In genomic region chr21:42684109-42684916, GRCh38 we compare ENCODE assay signal across 10 cellular contexts. TPM values are rescaled to one million over a fixed set of nuclear protein-coding genes. Genes with fewer than 3 reads are reported as not detected.
A peak's percentile ranks its signal among the peaks of the same experiment; 100 is the strongest.
DNase-seq lines count a peak whose midpoint lies in the region; FAIRE-seq and TF ChIP-seq lines count a peak whose summit lies in the region.
"Had no signal": no experiment of that assay in that cellular context is flagged by ENCODE, and none has a peak within 500 bp of the region (broad histone marks: within the 10 kb centered on the region; RNA-seq: fewer than 3 reads in every experiment).

No MANE protein-coding gene starts in this region.

- H3K27ac ChIP-seq in small intestine (ENCODE audit: low read depth in 1 of 2, low read length in 1 of 2) (peak overlapping the region in 1 of 2 donors; percentile 71), mesendoderm (ENCODE audit: low read depth, low read length) (no peak overlapping the region)
- H3K27ac ChIP-seq: thoracic aorta had no signal

- peak overlapping the region; percentile 53 for H3K4me2 ChIP-seq in Loucy (ENCODE audit: low read depth, low read length, poor library complexity, severe bottlenecking)
- no peak overlapping the region for H3K4me2 ChIP-seq in mesendoderm (ENCODE audit: low read length)

- H4K20me1 ChIP-seq in Loucy (ENCODE audit: insufficient read depth, low read length, poor library complexity, severe bottlenecking): no peaks in the 10 kb centered on the region

- FAIRE-seq in small intestine (lab: Jason Lieb, UNC): no peak
- FAIRE-seq: TTC549 had no signal

- H3K9me3 ChIP-seq in Loucy (ENCODE audit: insufficient read depth, low read depth, low read length) (no peaks in the 10 kb centered on the region), small intestine (ENCODE audit: control insufficient read depth, low read depth) (no peaks in the 10 kb centered on the region)
- H3K9me3 ChIP-seq: thoracic aorta had no signal

- peak overlapping the region; percentile 35 for H3K9ac ChIP-seq in Loucy (ENCODE audit: low read depth, low read length, poor library complexity, severe bottlenecking)
- H3K9ac ChIP-seq in mesendoderm (ENCODE audit: low read length): no peak overlapping the region

- 60 to 75% (median 65%) methylated on average over 22 of the region's 22 CpGs for WGBS in small intestine, 3 donors
- no CpG with 5 or more reads among the region's 22 CpGs for WGBS in mesendoderm (ENCODE audit: extremely low coverage, insufficient coverage, low lambda C conversion rate)

- no peak overlapping the region for H2AFZ ChIP-seq in Loucy (ENCODE audit: low read length)

- H3K9me2 ChIP-seq in Loucy (replicated peaks; ENCODE audit: low read depth, low read length): no peaks in the 10 kb centered on the region

- H3K18ac ChIP-seq in mesendoderm (ENCODE audit: low read length): no peak overlapping the region

- no peak overlapping the region for H2AK5ac ChIP-seq in mesendoderm (ENCODE audit: low read length)

- H3K56ac ChIP-seq in mesendoderm (ENCODE audit: low read length): no peak overlapping the region

- H3K4me1 ChIP-seq in Loucy (ENCODE audit: insufficient read depth, low read length, poor library complexity, severe bottlenecking): peaks cover 24% of the 10 kb centered on the region
- no peaks in the 10 kb centered on the region for H3K4me1 ChIP-seq in small intestine (ENCODE audit: control insufficient read depth in 2 of 2, insufficient read depth in 1 of 2, low read depth in 1 of 2, low read length in 1 of 2)
- H3K4me1 ChIP-seq in mesendoderm (ENCODE audit: control insufficient read depth, low read depth, low read length): no peaks in the 10 kb centered on the region

- no peaks in the 10 kb centered on the region for H3K36me3 ChIP-seq in Loucy (ENCODE audit: insufficient read depth, low read length)
- no peaks in the 10 kb centered on the region for H3K36me3 ChIP-seq in small intestine (ENCODE audit: control insufficient read depth in 2 of 2, insufficient read depth in 2 of 2, low read length in 2 of 2)
- no peaks in the 10 kb centered on the region for H3K36me3 ChIP-seq in mesendoderm (ENCODE audit: control insufficient read depth, insufficient read depth, low read length)
- H3K36me3 ChIP-seq: thoracic aorta had no signal

- H3K79me2 ChIP-seq in Loucy (ENCODE audit: insufficient read depth, low read length): no peaks in the 10 kb centered on the region
- H3K79me2 ChIP-seq in mesendoderm (ENCODE audit: control insufficient read depth, insufficient read depth, low read length): no peaks in the 10 kb centered on the region

- H3K79me1 ChIP-seq in mesendoderm (ENCODE audit: low read length): peaks cover 3% of the 10 kb centered on the region

- no peaks in the 10 kb centered on the region for H3K27me3 ChIP-seq in Loucy (ENCODE audit: insufficient read depth, low read length, poor library complexity, severe bottlenecking)
- H3K27me3 ChIP-seq in small intestine (ENCODE audit: control insufficient read depth in 2 of 2, insufficient read depth in 2 of 2, low read length in 2 of 2): no peaks in the 10 kb centered on the region
- H3K27me3 ChIP-seq in mesendoderm (ENCODE audit: insufficient read depth, low read length, poor library complexity): no peaks in the 10 kb centered on the region

- no peak overlapping the region for H2BK15ac ChIP-seq in mesendoderm (replicated peaks; ENCODE audit: low read depth)

- TF ChIP-seq CTCF in Loucy (conservative IDR thresholded peaks at IDR 0.05; ENCODE audit: low read length): no peak

- H3K4me3 ChIP-seq in Loucy (ENCODE audit: low read length, poor library complexity, severe bottlenecking): peak overlapping the region; percentile 14
- H3K4me3 ChIP-seq in small intestine (ENCODE audit: low read depth in 1 of 2, low read length in 2 of 2): no peak overlapping the region
- H3K4me3 ChIP-seq in mesendoderm (ENCODE audit: low read length): no peak overlapping the region

- no peak overlapping the region for H2BK120ac ChIP-seq in mesendoderm (ENCODE audit: low read depth, low read length)

- no peak overlapping the region for H2BK5ac ChIP-seq in mesendoderm (ENCODE audit: low read length)

- H3K23ac ChIP-seq in mesendoderm (ENCODE audit: low read length): no peak overlapping the region

- H4K5ac ChIP-seq in mesendoderm (ENCODE audit: low read length): no peak overlapping the region

- H4K8ac ChIP-seq in mesendoderm (ENCODE audit: low read depth, low read length): no peak overlapping the region

- no peak overlapping the region for H3K4ac ChIP-seq in mesendoderm (ENCODE audit: low read depth, low read length)

- no peaks in the 10 kb centered on the region for H3F3A ChIP-seq in Loucy (ENCODE audit: low read depth)

- peak; percentile 48 for DNase-seq in activated CD4-positive, alpha-beta T cell treated with anti-CD3 and anti-CD28 coated beads, Interleukin-2, amount 50 U/mL, for 1 hour
- DNase-seq in dermis blood vessel endothelial cell (peak; percentile 3), small intestine (no peak), SIG-M5 treated with dmso at 0.1 percent for 504 hours (lab: John Stamatoyannopoulos, UW; ENCODE audit: unreplicated experiment) (no peak), mesendoderm (no peak)
- peak; percentile 64 for DNase-seq in stimulated activated CD8-positive, alpha-beta memory T cell treated with anti-CD3 and anti-CD28 coated beads, Interleukin-4, amount 100 ng/mL, for 48 hours
- DNase-seq: NCI-H187 had no signal

RNA-seq across cellular contexts. Expression of gene PDE9A, which starts 30.9 kb away (rescaled TPM):
- total RNA-seq in dermis blood vessel endothelial cell: 1.9 and 3.5 TPM in 2 replicates
- polyA plus RNA-seq in small intestine: 10 to 100 TPM; 34.8 to 96.6 (median 64.3) TPM
- polyA plus RNA-seq in mesendoderm (2013, experiment 1 of 2): 36.9 TPM
- 38.7 TPM for polyA plus RNA-seq in mesendoderm (2013, experiment 2 of 2)

Comparison
In these comparisons a context has a peak if more than half of its experiments do, and no peak if none do; other contexts are left out.
1. DNase-seq: peak in activated CD4-positive, alpha-beta T cell treated with anti-CD3 and anti-CD28 coated beads, Interleukin-2, amount 50 U/mL, for 1 hour (single experiment), dermis blood vessel endothelial cell (single experiment) and stimulated activated CD8-positive, alpha-beta memory T cell treated with anti-CD3 and anti-CD28 coated beads, Interleukin-4, amount 100 ng/mL, for 48 hours (single experiment); none in small intestine (single experiment), SIG-M5 treated with dmso at 0.1 percent for 504 hours (single experiment) and mesendoderm (single experiment).